In the genomic region with DNA sequence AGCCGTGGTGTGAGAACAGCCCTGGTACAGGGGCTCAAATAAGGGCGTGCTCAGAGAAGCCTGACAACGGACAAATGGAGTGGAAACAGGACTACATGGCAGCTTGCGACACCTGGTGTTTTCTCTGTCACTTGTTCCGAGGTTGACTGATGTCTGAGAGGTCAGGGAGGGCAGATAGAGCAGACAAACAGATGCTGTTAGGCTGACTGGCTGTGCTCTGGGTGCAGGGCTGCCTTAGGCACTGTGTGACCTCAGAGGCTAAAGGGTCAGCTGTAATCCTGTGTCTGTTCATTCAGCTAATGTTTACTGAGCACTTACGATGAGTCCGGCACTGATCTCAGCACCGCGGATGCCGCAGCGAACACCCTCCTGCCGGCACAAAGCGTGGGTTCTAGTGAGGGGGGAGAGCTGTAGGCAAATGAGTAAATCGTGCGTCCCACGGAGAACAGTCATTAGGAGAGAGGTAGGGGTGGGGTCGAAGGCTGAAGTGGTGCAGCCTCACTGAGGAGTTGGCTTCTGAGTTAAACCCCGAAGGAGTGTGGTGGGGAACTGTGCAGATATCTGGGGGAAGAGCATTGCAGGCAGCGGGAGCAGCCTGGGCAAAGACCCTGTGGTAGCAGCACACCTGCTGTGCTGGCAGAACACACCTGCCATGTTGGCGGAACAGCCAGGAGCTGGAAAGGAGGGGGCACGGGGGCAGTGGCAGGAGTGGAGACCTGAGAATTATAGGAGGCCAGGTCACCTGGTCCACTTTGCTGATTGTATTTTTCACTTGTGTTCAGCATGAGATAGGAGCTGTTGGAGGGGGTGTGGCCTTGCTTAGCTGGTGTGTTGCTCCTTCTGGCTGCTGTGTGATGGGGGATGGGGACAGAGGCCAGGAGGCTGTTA, we compare ENCODE assay signal across 8 cellular contexts. TPM values are rescaled to one million over a fixed set of nuclear protein-coding genes. Genes with fewer than 3 reads are reported as not detected.
A peak's percentile ranks its signal among the peaks of the same experiment; 100 is the strongest.
DNase-seq lines count a peak whose midpoint lies in the region; ATAC-seq and TF ChIP-seq lines count a peak whose summit lies in the region.

No MANE protein-coding gene starts in this region.

- peak overlapping the region; percentile 95 for H3K27ac Mint-ChIP-seq in nephron progenitor cell
- H3K27ac Mint-ChIP-seq in naive thymus-derived CD8-positive, alpha-beta T cell: no peak overlapping the region

- no peak for TF ChIP-seq CTCF in nephron progenitor cell (IDR thresholded peaks at IDR 0.05)

- H3K4me1 Mint-ChIP-seq in nephron progenitor cell: peaks cover 51% of the 10 kb centered on the region
- peaks cover 0 to 28% (median 1%) of the 10 kb centered on the region in 4 donors for H3K4me1 Mint-ChIP-seq in naive thymus-derived CD8-positive, alpha-beta T cell

- peaks cover 6% of the 10 kb centered on the region for H3K27me3 Mint-ChIP-seq in nephron progenitor cell (ENCODE audit: low read depth, poor library complexity)
- H3K27me3 Mint-ChIP-seq in naive thymus-derived CD8-positive, alpha-beta T cell: peaks cover 0 to 1% (median 0%) of the 10 kb centered on the region in 5 donors

- peak overlapping the region; percentile 60 for H3K4me3 Mint-ChIP-seq in nephron progenitor cell
- peak overlapping the region in 1 of 10 donors; percentile 22 for H3K4me3 Mint-ChIP-seq in naive thymus-derived CD8-positive, alpha-beta T cell

- peaks cover 70% of the 10 kb centered on the region for H3K36me3 Mint-ChIP-seq in nephron progenitor cell (ENCODE audit: low read depth)
- H3K36me3 Mint-ChIP-seq in naive thymus-derived CD8-positive, alpha-beta T cell: no peaks in the 10 kb centered on the region

- ATAC-seq in HG02571 (IDR thresholded peaks at IDR 0.05; ENCODE audit: unreplicated experiment): peak; percentile 92
- ATAC-seq in naive thymus-derived CD8-positive, alpha-beta T cell: no peak

- DNase-seq in NCI-H748 (lab: John Stamatoyannopoulos, UW; ENCODE audit: unreplicated experiment) (peak; percentile 44), NCI-H748 treated with DMSO at 0.1 percent for 48 hours (lab: John Stamatoyannopoulos, UW) (no peak), NCI-H2029 treated with DMSO at 0.1 percent for 48 hours (lab: John Stamatoyannopoulos, UW) (peak; percentile 21), nephron progenitor cell (peak; percentile 50), NCI-H2081 treated with DMSO at 0.1 percent for 48 hours (lab: John Stamatoyannopoulos, UW) (no peak)
- no peak for DNase-seq in naive thymus-derived CD8-positive, alpha-beta T cell
- DNase-seq in activated naive CD4-positive, alpha-beta T cell treated with anti-CD3 and anti-CD28 coated beads, Interleukin-2, amount 50 U/mL, for 16 hours: no peak

- POLR2A ChIA-PET in naive thymus-derived CD8-positive, alpha-beta T cell (lab: Charles Lee): no interaction called here

- H3K9me3 Mint-ChIP-seq in nephron progenitor cell: no peaks in the 10 kb centered on the region
- H3K9me3 Mint-ChIP-seq in naive thymus-derived CD8-positive, alpha-beta T cell: no peaks in the 10 kb centered on the region

RNA-seq across cellular contexts. Expression of a gene that starts 35.0 kb away (rescaled TPM):
- total RNA-seq in naive thymus-derived CD8-positive, alpha-beta T cell: 1 to 10 TPM; 2.7 to 3.4 TPM
- polyA plus RNA-seq in naive thymus-derived CD8-positive, alpha-beta T cell: under 1 TPM in 2 of 3 donors, not detected in 1; 0.19 to 0.23 TPM

RNA-seq across cellular contexts. Expression of a gene that starts 54.3 kb away (rescaled TPM):
- 10 to 100 TPM; 77.1 to 83.0 TPM for total RNA-seq in naive thymus-derived CD8-positive, alpha-beta T cell
- 10 to 100 TPM; 62.5 to 83.7 (median 62.8) TPM for polyA plus RNA-seq in naive thymus-derived CD8-positive, alpha-beta T cell

Comparison
In these comparisons a context has a peak if more than half of its experiments do, and no peak if none do; other contexts are left out.
1. DNase-seq: peak in NCI-H748 (single experiment), NCI-H2029 treated with DMSO at 0.1 percent for 48 hours (single experiment) and nephron progenitor cell (single experiment); none in NCI-H748 treated with DMSO at 0.1 percent for 48 hours (single experiment), naive thymus-derived CD8-positive, alpha-beta T cell (0 of 10), activated naive CD4-positive, alpha-beta T cell treated with anti-CD3 and anti-CD28 coated beads, Interleukin-2, amount 50 U/mL, for 16 hours (single experiment) and NCI-H2081 treated with DMSO at 0.1 percent for 48 hours (single experiment).